35 cellular contexts compared by ENCODE assay signal in genomic region chr4:92641409-92641808, GRCh38.
"Had no signal": no experiment of that assay in that cellular context is flagged by ENCODE, and none has a peak within 500 bp of the region (broad histone marks: within the 10 kb centered on the region; RNA-seq: fewer than 3 reads in every experiment).

No MANE protein-coding gene starts in this region.

- H3K27me3 ChIP-seq: MG63 had no signal

- H3K36me3 ChIP-seq: MG63 had no signal

- DNase-seq: Karpas-422, Kasumi-1, MG63, MM.1S, MV-4-11, NCI-H1048, NCI-H1092, NCI-H1092 treated with DMSO at 0.1 percent for 48 hours, NCI-H1105, NCI-H1105 treated with DMSO at 0.1 percent for 48 hours, NCI-H1417, NCI-H1417 treated with DMSO at 0.1 percent for 48 hours, NCI-H1436, NCI-H1436 treated with DMSO at 0.1 percent for 48 hours, NCI-H146, NCI-H1694, NCI-H1694 treated with DMSO at 0.1 percent for 48 hours, NCI-H187, NCI-H187 treated with DMSO at 0.1 percent for 48 hours, NCI-H1930, NCI-H2029, NCI-H2029 treated with DMSO at 0.1 percent for 48 hours, NCI-H2081, NCI-H2081 treated with DMSO at 0.1 percent for 48 hours, NCI-H2107, NCI-H2171, NCI-H2171 treated with DMSO at 0.1 percent for 48 hours, NCI-H2227 treated with DMSO at 0.1 percent for 48 hours, NCI-H226, NCI-H345, NCI-H446, NCI-H446 treated with DMSO at 0.1 percent for 48 hours, NCI-H510A, NCI-H510A treated with DMSO at 0.1 percent for 48 hours, NCI-H524 had no signal

- H3K4me3 ChIP-seq: MG63 had no signal

- H3K9me3 ChIP-seq: MG63 had no signal
